ENCODE assay signal across 19 cellular contexts in genomic region chr1:108043712-108044111, GRCh38.
DNase-seq lines count a peak whose midpoint lies in the region; ATAC-seq and TF ChIP-seq lines count a peak whose summit lies in the region.
"Had no signal": no experiment of that assay in that cellular context is flagged by ENCODE, and none has a peak within 500 bp of the region (broad histone marks: within the 10 kb centered on the region; RNA-seq: fewer than 3 reads in every experiment).

No MANE protein-coding gene starts in this region.

- H3K27me3 Mint-ChIP-seq in activated CD8-positive, alpha-beta T cell treated with anti-CD3 and anti-CD28 coated beads for 36 hours: no peaks in the 10 kb centered on the region
- H3K27me3 Mint-ChIP-seq in activated CD8-positive, alpha-beta T cell treated with anti-CD3 and anti-CD28 coated beads, Interleukin-2, amount 10 ng/mL, durations not matched to agents 7 days and 5 days (ENCODE audit: low read depth): peaks cover 4% of the 10 kb centered on the region
- no peaks in the 10 kb centered on the region for H3K27me3 Mint-ChIP-seq in stimulated activated memory B cell treated with anti-CD40 and anti-IgM and Interleukin-4, amounts not matched to agents 10 μg/mL and 1 μg/mL and 100 μg/mL, for 72 hours

- no peaks in the 10 kb centered on the region for H3K36me3 Mint-ChIP-seq in activated CD8-positive, alpha-beta T cell treated with anti-CD3 and anti-CD28 coated beads for 36 hours (ENCODE audit: low read depth)
- peaks cover 13% of the 10 kb centered on the region for H3K36me3 Mint-ChIP-seq in activated CD8-positive, alpha-beta T cell treated with anti-CD3 and anti-CD28 coated beads, Interleukin-2, amount 10 ng/mL, durations not matched to agents 7 days and 5 days (ENCODE audit: low read depth)
- no peaks in the 10 kb centered on the region for H3K36me3 Mint-ChIP-seq in stimulated activated memory B cell treated with anti-CD40 and anti-IgM and Interleukin-4, amounts not matched to agents 10 μg/mL and 1 μg/mL and 100 μg/mL, for 72 hours
- H3K36me3 Mint-ChIP-seq: mesothelial cell of epicardium had no signal

- DNase-seq in activated CD8-positive, alpha-beta T cell treated with anti-CD3 and anti-CD28 coated beads for 36 hours: no peak
- DNase-seq in activated CD8-positive, alpha-beta T cell treated with anti-CD3 and anti-CD28 coated beads, Interleukin-2, amount 10 ng/mL, durations not matched to agents 7 days and 5 days: no peak
- DNase-seq in UCSD-AML1 (lab: John Stamatoyannopoulos, UW; ENCODE audit: unreplicated experiment): peak; percentile 47
- no peak for DNase-seq in SK-N-DZ (ENCODE audit: low spot score)
- DNase-seq in stimulated activated CD4-positive, alpha-beta T cell treated with anti-CD3 and anti-CD28 coated beads, Interleukin-15, amount 100 ng/mL, for 24 hours: no peak
- DNase-seq in NCI-H1092 treated with DMSO at 0.1 percent for 48 hours (lab: John Stamatoyannopoulos, UW): no peak
- DNase-seq: 8988T; activated CD8-positive, alpha-beta memory T cell treated with anti-CD3 and anti-CD28 coated beads for 24 hours; activated naive CD4-positive, alpha-beta T cell; COR-L47; effector CD8-positive, alpha-beta T cell; MM.1S; NCI-H446 treated with DMSO at 0.1 percent for 48 hours; T-helper 9 cell had no signal

- peaks cover 43% of the 10 kb centered on the region for H3K4me1 Mint-ChIP-seq in activated CD8-positive, alpha-beta T cell treated with anti-CD3 and anti-CD28 coated beads for 36 hours (ENCODE audit: low read depth)
- peaks cover 33% of the 10 kb centered on the region for H3K4me1 Mint-ChIP-seq in activated CD8-positive, alpha-beta T cell treated with anti-CD3 and anti-CD28 coated beads, Interleukin-2, amount 10 ng/mL, durations not matched to agents 7 days and 5 days (ENCODE audit: low read depth)
- H3K4me1 Mint-ChIP-seq in stimulated activated memory B cell treated with anti-CD40 and anti-IgM and Interleukin-4, amounts not matched to agents 10 μg/mL and 1 μg/mL and 100 μg/mL, for 72 hours: peaks cover 33% of the 10 kb centered on the region

- no peak for TF ChIP-seq CTCF in activated CD8-positive, alpha-beta T cell treated with anti-CD3 and anti-CD28 coated beads for 36 hours (IDR thresholded peaks at IDR 0.05)

- peaks cover 4% of the 10 kb centered on the region for H3K9me3 ChIP-seq in KOPT-K1 (ENCODE audit: insufficient read depth, low read length, poor library complexity, severe bottlenecking)
- H3K9me3 ChIP-seq: thoracic aorta had no signal

- H3K36me3 ChIP-seq in KOPT-K1 (ENCODE audit: insufficient read depth, low read length): no peaks in the 10 kb centered on the region
- H3K36me3 ChIP-seq: thoracic aorta had no signal

- intact Hi-C loops in activated CD8-positive, alpha-beta T cell treated with anti-CD3 and anti-CD28 coated beads for 36 hours (cut with micrococcal nuclease): no loop called here

- POLR2A ChIA-PET in activated CD8-positive, alpha-beta T cell treated with anti-CD3 and anti-CD28 coated beads for 36 hours (lab: Charles Lee): no interaction called here
- POLR2A ChIA-PET in activated CD8-positive, alpha-beta T cell treated with anti-CD3 and anti-CD28 coated beads, Interleukin-2, amount 10 ng/mL, durations not matched to agents 7 days and 5 days (lab: Charles Lee): no interaction called here

- peak overlapping the region; percentile 0 for H3K27ac Mint-ChIP-seq in activated CD8-positive, alpha-beta T cell treated with anti-CD3 and anti-CD28 coated beads for 36 hours
- H3K27ac Mint-ChIP-seq in activated CD8-positive, alpha-beta T cell treated with anti-CD3 and anti-CD28 coated beads, Interleukin-2, amount 10 ng/mL, durations not matched to agents 7 days and 5 days: no peak overlapping the region
- peak overlapping the region; percentile 58 for H3K27ac Mint-ChIP-seq in stimulated activated memory B cell treated with anti-CD40 and anti-IgM and Interleukin-4, amounts not matched to agents 10 μg/mL and 1 μg/mL and 100 μg/mL, for 72 hours
- H3K27ac Mint-ChIP-seq: mesothelial cell of epicardium, progenitor cell of endocrine pancreas had no signal

- peaks cover 4% of the 10 kb centered on the region for H3K9me3 Mint-ChIP-seq in activated CD8-positive, alpha-beta T cell treated with anti-CD3 and anti-CD28 coated beads for 36 hours
- H3K9me3 Mint-ChIP-seq in activated CD8-positive, alpha-beta T cell treated with anti-CD3 and anti-CD28 coated beads, Interleukin-2, amount 10 ng/mL, durations not matched to agents 7 days and 5 days (ENCODE audit: insufficient read depth): no peaks in the 10 kb centered on the region
- H3K9me3 Mint-ChIP-seq in stimulated activated memory B cell treated with anti-CD40 and anti-IgM and Interleukin-4, amounts not matched to agents 10 μg/mL and 1 μg/mL and 100 μg/mL, for 72 hours: no peaks in the 10 kb centered on the region
- H3K9me3 Mint-ChIP-seq: mesothelial cell of epicardium had no signal

- no peak for ATAC-seq in activated CD8-positive, alpha-beta T cell treated with anti-CD3 and anti-CD28 coated beads for 36 hours
- no peak for ATAC-seq in activated CD8-positive, alpha-beta T cell treated with anti-CD3 and anti-CD28 coated beads, Interleukin-2, amount 10 ng/mL, durations not matched to agents 7 days and 5 days
- peak; percentile 79 for ATAC-seq in stimulated activated memory B cell treated with anti-CD40 and anti-IgM and Interleukin-4, amounts not matched to agents 10 μg/mL and 1 μg/mL and 100 μg/mL, for 72 hours

- no peak overlapping the region for H3K4me3 Mint-ChIP-seq in activated CD8-positive, alpha-beta T cell treated with anti-CD3 and anti-CD28 coated beads for 36 hours
- no peak overlapping the region for H3K4me3 Mint-ChIP-seq in activated CD8-positive, alpha-beta T cell treated with anti-CD3 and anti-CD28 coated beads, Interleukin-2, amount 10 ng/mL, durations not matched to agents 7 days and 5 days
- H3K4me3 Mint-ChIP-seq in stimulated activated memory B cell treated with anti-CD40 and anti-IgM and Interleukin-4, amounts not matched to agents 10 μg/mL and 1 μg/mL and 100 μg/mL, for 72 hours: no peak overlapping the region
- H3K4me3 Mint-ChIP-seq: mesothelial cell of epicardium had no signal

- CTCF ChIA-PET in activated CD8-positive, alpha-beta T cell treated with anti-CD3 and anti-CD28 coated beads for 36 hours (lab: Charles Lee): no interaction called here
- CTCF ChIA-PET in activated CD8-positive, alpha-beta T cell treated with anti-CD3 and anti-CD28 coated beads, Interleukin-2, amount 10 ng/mL, durations not matched to agents 7 days and 5 days (lab: Charles Lee): no interaction called here

- H3K27ac ChIP-seq in KOPT-K1 (ENCODE audit: low read depth, low read length, poor library complexity, severe bottlenecking): peak overlapping the region; percentile 50
- H3K27ac ChIP-seq: thoracic aorta had no signal
